Comparison of ENCODE assay signal across 8 cellular contexts in genomic region chr17:77404812-77405581, GRCh38.
DNase-seq lines count a peak whose midpoint lies in the region; ATAC-seq and TF ChIP-seq lines count a peak whose summit lies in the region.

No MANE protein-coding gene starts in this region.

- intact Hi-C loops in esophagus squamous epithelium (cut with DNase I) (no loop called here), gastrocnemius medialis (cut with DNase I; ENCODE audit: low total_unique reads) (no loop called here)

- in situ Hi-C loops in gastrocnemius medialis (cut with MboI; ENCODE audit: low sequenced_read_pairs in 4 of 4) = no loop called here

- WGBS in esophagus squamous epithelium, 2 donors = 39 to 62% methylated on average over 8 to 9 of the region's 20 CpGs

- no peak overlapping the region for H3K4me3 ChIP-seq in AG10803 (ENCODE audit: low read length)
- H3K4me3 ChIP-seq in Loucy (ENCODE audit: low read length, poor library complexity, severe bottlenecking) = peak overlapping the region; percentile 72
- peak overlapping the region in 3 of 4 donors; percentile 0 to 49 (median 16) for H3K4me3 ChIP-seq in esophagus squamous epithelium
- H3K4me3 ChIP-seq in gastrocnemius medialis = no peak overlapping the region

- H3K4me2 ChIP-seq in Loucy (ENCODE audit: low read depth, low read length, poor library complexity, severe bottlenecking) = peak overlapping the region; percentile 95

- peaks cover 94% of the 10 kb centered on the region for H3K4me1 ChIP-seq in Loucy (ENCODE audit: insufficient read depth, low read length, poor library complexity, severe bottlenecking)
- peaks cover 55 to 92% (median 77%) of the 10 kb centered on the region in 3 donors for H3K4me1 ChIP-seq in esophagus squamous epithelium
- H3K4me1 ChIP-seq in gastrocnemius medialis = peaks cover 28 to 56% of the 10 kb centered on the region in 2 donors

- H3K36me3 ChIP-seq in Loucy (ENCODE audit: insufficient read depth, low read length) (peaks cover 36% of the 10 kb centered on the region), esophagus squamous epithelium (peaks cover 9 to 33% (median 11%) of the 10 kb centered on the region in 3 donors), gastrocnemius medialis (peaks cover 0 to 9% of the 10 kb centered on the region in 2 donors)

- H3K27ac ChIP-seq in esophagus squamous epithelium (peak overlapping the region; percentile 40 to 91 (median 85)), gastrocnemius medialis (peak overlapping the region; percentile 34 to 63 (median 52))

- no peaks in the 10 kb centered on the region for H3K9me3 ChIP-seq in Loucy (ENCODE audit: insufficient read depth, low read depth, low read length)
- H3K9me3 ChIP-seq in esophagus squamous epithelium = no peaks in the 10 kb centered on the region
- H3K9me3 ChIP-seq in gastrocnemius medialis = no peaks in the 10 kb centered on the region

- peak in 1 of 2 donors; percentile 42 for ATAC-seq in gastrocnemius medialis

- no peak overlapping the region for H2AFZ ChIP-seq in Loucy (ENCODE audit: low read length)

- DNase-seq in AG10803 (ENCODE audit: low read depth) = peak; percentile 83
- peak; percentile 94 for DNase-seq in GM20000 (ENCODE audit: low spot score)
- DNase-seq in activated CD8-positive, alpha-beta memory T cell treated with anti-CD3 and anti-CD28 coated beads for 48 hours (ENCODE audit: low read depth in 2 of 3, low spot score in 2 of 3) = peak; percentile 54 to 72 (median 61)
- DNase-seq in esophagus squamous epithelium (lab: John Stamatoyannopoulos, UW) = no peak
- no peak for DNase-seq in gastrocnemius medialis
- DNase-seq in HuH-7.5 (ENCODE audit: low spot score) = no peak
- no peak for DNase-seq in NCI-H2196 (lab: John Stamatoyannopoulos, UW; ENCODE audit: unreplicated experiment)

- H4K20me1 ChIP-seq in Loucy (ENCODE audit: insufficient read depth, low read length, poor library complexity, severe bottlenecking) = peaks cover 15% of the 10 kb centered on the region

- H3F3A ChIP-seq in Loucy (ENCODE audit: low read depth) = no peaks in the 10 kb centered on the region

- H3K9me2 ChIP-seq in Loucy (replicated peaks; ENCODE audit: low read depth, low read length) = no peaks in the 10 kb centered on the region

- peaks cover 98% of the 10 kb centered on the region for H3K79me2 ChIP-seq in Loucy (ENCODE audit: insufficient read depth, low read length)

- TF ChIP-seq POLR2A in esophagus squamous epithelium (IDR thresholded peaks at IDR 0.05) (peak in 1 of 4 donors; percentile 26), gastrocnemius medialis (IDR thresholded peaks at IDR 0.05) (no peak)

- H3K27me3 ChIP-seq in Loucy (ENCODE audit: insufficient read depth, low read length, poor library complexity, severe bottlenecking) (no peaks in the 10 kb centered on the region), esophagus squamous epithelium (no peaks in the 10 kb centered on the region), gastrocnemius medialis (no peaks in the 10 kb centered on the region)

- TF ChIP-seq CTCF in AG10803 (conservative IDR thresholded peaks at IDR 0.05; ENCODE audit: low read length) = no peak
- TF ChIP-seq CTCF in GM20000 (IDR thresholded peaks at IDR 0.05; ENCODE audit: extremely low read depth, missing control alignments) = no peak
- TF ChIP-seq CTCF in Loucy (conservative IDR thresholded peaks at IDR 0.05; ENCODE audit: low read length) = no peak
- no peak for TF ChIP-seq CTCF in esophagus squamous epithelium (IDR thresholded peaks at IDR 0.05)
- no peak for TF ChIP-seq CTCF in gastrocnemius medialis (IDR thresholded peaks at IDR 0.05 in 4 of 5, conservative IDR thresholded peaks at IDR 0.05 in 1 of 5)

- peak overlapping the region; percentile 79 for H3K9ac ChIP-seq in Loucy (ENCODE audit: low read depth, low read length, poor library complexity, severe bottlenecking)

Comparison
In these comparisons a context has a peak if more than half of its experiments do, and no peak if none do; other contexts are left out.
1. DNase-seq: peak in AG10803 (single experiment), GM20000 (single experiment) and activated CD8-positive, alpha-beta memory T cell treated with anti-CD3 and anti-CD28 coated beads for 48 hours (3 of 3); none in esophagus squamous epithelium (single experiment), gastrocnemius medialis (0 of 2), HuH-7.5 (single experiment) and NCI-H2196 (single experiment).
2. H3K4me3 ChIP-seq: peak in Loucy (single experiment) and esophagus squamous epithelium (3 of 4); none in AG10803 (single experiment) and gastrocnemius medialis (0 of 4).